12 cellular contexts compared by ENCODE assay signal in genomic region chr3:102532901-102533300, GRCh38.
DNase-seq lines count a peak whose midpoint lies in the region; ATAC-seq and TF ChIP-seq lines count a peak whose summit lies in the region.
"Had no signal": no experiment of that assay in that cellular context is flagged by ENCODE, and none has a peak within 500 bp of the region (broad histone marks: within the 10 kb centered on the region; RNA-seq: fewer than 3 reads in every experiment).

No MANE protein-coding gene starts in this region.

- peaks cover 8% of the 10 kb centered on the region for H3K4me1 ChIP-seq in OCI-LY7 (ENCODE audit: insufficient read depth, low read length, poor library complexity, severe bottlenecking)
- H3K4me1 ChIP-seq: HAP-1 had no signal

- no peak for DNase-seq in CD14-positive monocyte (ENCODE audit: low spot score)
- peak; percentile 32 for DNase-seq in H4 (ENCODE audit: low spot score)
- DNase-seq in OCI-LY7 (ENCODE audit: low spot score): peak; percentile 3
- peak; percentile 1 for DNase-seq in fibroblast of peridontal ligament (ENCODE audit: extremely low read depth)
- no peak for DNase-seq in DMS53 treated with DMSO at 0.1 percent for 48 hours (lab: John Stamatoyannopoulos, UW; ENCODE audit: unreplicated experiment)
- no peak for DNase-seq in NCI-H1436 treated with DMSO at 0.1 percent for 48 hours (lab: John Stamatoyannopoulos, UW)
- DNase-seq in activated CD4-positive, alpha-beta T cell treated with anti-CD3 and anti-CD28 coated beads for 1 hour: no peak
- DNase-seq: NCI-H1694 treated with DMSO at 0.1 percent for 48 hours had no signal

- no peaks in the 10 kb centered on the region for H3K36me3 ChIP-seq in OCI-LY7 (ENCODE audit: insufficient read depth, low read length)
- H3K36me3 ChIP-seq: HAP-1 had no signal

- no peaks in the 10 kb centered on the region for H3K9me3 ChIP-seq in OCI-LY7 (ENCODE audit: low read length)
- H3K9me3 ChIP-seq: HAP-1 had no signal

- no peaks in the 10 kb centered on the region for H3K9me2 ChIP-seq in OCI-LY7 (ENCODE audit: insufficient read depth, low read length)

- H3K4me3 ChIP-seq in OCI-LY7 (ENCODE audit: low read depth, low read length, poor library complexity, severe bottlenecking): no peak overlapping the region
- H3K4me3 ChIP-seq: HAP-1 had no signal

- no peak for ATAC-seq in GM18520 (IDR thresholded peaks at IDR 0.05; ENCODE audit: unreplicated experiment)
- ATAC-seq: sciatic nerve had no signal

- POLR2A ChIA-PET in OCI-LY7 (lab: Charles Lee): no interaction called here

- no peak overlapping the region for H3K4me3 Mint-ChIP-seq in CD14-positive monocyte

- TF ChIP-seq CTCF in CD14-positive monocyte (IDR thresholded peaks at IDR 0.05) (no peak), OCI-LY7 (conservative IDR thresholded peaks at IDR 0.05; ENCODE audit: low read length) (no peak)

- no TSS peak for BruUV-seq in OCI-LY7 (replicated peaks; lab: Mats Ljungman, UMichigan)

- H3K4me1 Mint-ChIP-seq in CD14-positive monocyte: peaks cover 13% of the 10 kb centered on the region

- CTCF ChIA-PET in OCI-LY7 (lab: Charles Lee; ENCODE audit: unreplicated experiment): no interaction called here

- no peaks in the 10 kb centered on the region for H3K9me3 Mint-ChIP-seq in CD14-positive monocyte

- no peaks in the 10 kb centered on the region for H4K20me1 ChIP-seq in OCI-LY7 (ENCODE audit: insufficient read depth, low read length)

- intact Hi-C loops in CD14-positive monocyte (cut with micrococcal nuclease): loop anchor here in 1 of 2 donors (5.0 kb wide), 1 partner anchor 726 kb away; no protein-coding TSS in a partner anchor
- intact Hi-C loops in OCI-LY7 (cut with micrococcal nuclease; ENCODE audit: unreplicated experiment): no loop called here

- no peaks in the 10 kb centered on the region for H3K27me3 Mint-ChIP-seq in CD14-positive monocyte (ENCODE audit: low read depth in 3 of 3)

- peak overlapping the region in 4 of 7 donors; percentile 32 to 57 (median 45) for H3K27ac Mint-ChIP-seq in CD14-positive monocyte

- no peak overlapping the region for H3K27ac ChIP-seq in OCI-LY7 (ENCODE audit: low read depth, low read length, poor library complexity, severe bottlenecking)
- H3K27ac ChIP-seq: RWPE1 had no signal

- no peaks in the 10 kb centered on the region for H3K36me3 Mint-ChIP-seq in CD14-positive monocyte

- H3K4me2 ChIP-seq in OCI-LY7 (ENCODE audit: low read length): no peak overlapping the region

- no peak overlapping the region for H2AFZ ChIP-seq in OCI-LY7 (ENCODE audit: low read length)

- H3K79me2 ChIP-seq in OCI-LY7 (ENCODE audit: insufficient read depth, low read depth, low read length): no peaks in the 10 kb centered on the region

Comparison
In these comparisons a context has a peak if more than half of its experiments do, and no peak if none do; other contexts are left out.
1. DNase-seq: peak in H4 (single experiment), OCI-LY7 (single experiment) and fibroblast of peridontal ligament (single experiment); none in CD14-positive monocyte (single experiment), DMS53 treated with DMSO at 0.1 percent for 48 hours (single experiment), NCI-H1436 treated with DMSO at 0.1 percent for 48 hours (single experiment) and activated CD4-positive, alpha-beta T cell treated with anti-CD3 and anti-CD28 coated beads for 1 hour (single experiment).